In genomic region chr4:124953059-124953850, GRCh38 we compare ENCODE assay signal across 13 cellular contexts.
A peak's percentile ranks its signal among the peaks of the same experiment; 100 is the strongest.
DNase-seq lines count a peak whose midpoint lies in the region; ATAC-seq and TF ChIP-seq lines count a peak whose summit lies in the region.
"Had no signal": no experiment of that assay in that cellular context is flagged by ENCODE, and none has a peak within 500 bp of the region (broad histone marks: within the 10 kb centered on the region; RNA-seq: fewer than 3 reads in every experiment).

No MANE protein-coding gene starts in this region.

- POLR2A ChIA-PET in AG04450 (lab: Yijun Ruan, JAX), result interaction anchor here (0.6 to 1.9 kb wide), 3 partner anchors 13 to 241 kb away, joined by 3 to 6 read pairs (median 5); partner anchors contain the start of gene ANKRD50

- peaks cover 5% of the 10 kb centered on the region for H3K36me3 Mint-ChIP-seq in chondrocyte (ENCODE audit: low read depth)

- DNase-seq in AG04450 (ENCODE audit: low read depth, low spot score) (peak; percentile 77), M059J (ENCODE audit: low read depth) (peak; percentile 9), chondrocyte (ENCODE audit: low spot score) (no peak), iris pigment epithelial cell (ENCODE audit: low read depth) (peak; percentile 96), sciatic nerve (ENCODE audit: low spot score) (no peak), NCI-H146 (lab: John Stamatoyannopoulos, UW) (no peak), NCI-H1694 treated with DMSO at 0.1 percent for 48 hours (lab: John Stamatoyannopoulos, UW) (no peak)
- DNase-seq: mesendoderm, occipital lobe, spleen had no signal

- no peaks in the 10 kb centered on the region for H3K27me3 Mint-ChIP-seq in chondrocyte (ENCODE audit: low read depth)

- no peak for TF ChIP-seq CTCF in AG04450 (IDR thresholded peaks at IDR 0.05; ENCODE audit: low read depth, low read length)
- TF ChIP-seq CTCF in chondrocyte (IDR thresholded peaks at IDR 0.05), result no peak

- H3K9me3 Mint-ChIP-seq in chondrocyte (ENCODE audit: low read depth), result peaks cover 7% of the 10 kb centered on the region

- ATAC-seq in GM19452 (IDR thresholded peaks at IDR 0.05; ENCODE audit: unreplicated experiment), result no peak
- no peak for ATAC-seq in sciatic nerve
- ATAC-seq: A549 had no signal

- H3K9me3 ChIP-seq in AG04450 (ENCODE audit: control insufficient read depth, insufficient read depth, low read length), result no peaks in the 10 kb centered on the region
- H3K9me3 ChIP-seq: A549 had no signal

- H3K4me3 ChIP-seq in AG04450 (ENCODE audit: low read depth, low read length), result no peak overlapping the region
- H3K4me3 ChIP-seq: A549, SK-N-MC, spleen had no signal

- H3K4me1 Mint-ChIP-seq in chondrocyte (ENCODE audit: low read depth), result peaks cover 28% of the 10 kb centered on the region

- H3K4me3 Mint-ChIP-seq in chondrocyte (ENCODE audit: unreplicated experiment), result no peak overlapping the region

- peak overlapping the region; percentile 78 for H3K27ac Mint-ChIP-seq in chondrocyte (ENCODE audit: unreplicated experiment)

- H3K27ac ChIP-seq in AG04450 (ENCODE audit: low read depth, low read length), result peak overlapping the region; percentile 25
- H3K27ac ChIP-seq: A549, SK-N-MC, spleen had no signal

- CTCF ChIA-PET in AG04450 (lab: Charles Lee), result interaction anchor here (0.6 to 1.5 kb wide), 4 partner anchors 13 to 620 kb away, joined by 3 to 5 read pairs (median 4); no protein-coding TSS in a partner anchor

- no peaks in the 10 kb centered on the region for H3K27me3 ChIP-seq in AG04450 (ENCODE audit: control insufficient read depth, insufficient read depth, low read length)
- H3K27me3 ChIP-seq: spleen had no signal

- intact Hi-C loops in sciatic nerve (cut with DNase I), result no loop called here

Comparison
In these comparisons a context has a peak if more than half of its experiments do, and no peak if none do; other contexts are left out.
1. DNase-seq: peak in AG04450 (single experiment), M059J (single experiment) and iris pigment epithelial cell (single experiment); none in chondrocyte (single experiment), sciatic nerve (single experiment), NCI-H146 (single experiment) and NCI-H1694 treated with DMSO at 0.1 percent for 48 hours (single experiment).